Comparison of ENCODE assay signal across 20 cellular contexts in genomic region chr12:77102123-77102522, GRCh38. TPM values are rescaled to one million over a fixed set of nuclear protein-coding genes. Genes with fewer than 3 reads are reported as not detected.
DNase-seq lines count a peak whose midpoint lies in the region; ATAC-seq, FAIRE-seq and TF ChIP-seq lines count a peak whose summit lies in the region.
"Had no signal": no experiment of that assay in that cellular context is flagged by ENCODE, and none has a peak within 500 bp of the region (broad histone marks: within the 10 kb centered on the region; RNA-seq: fewer than 3 reads in every experiment).

No MANE protein-coding gene starts in this region.

- H3K9ac ChIP-seq in HepG2 (ENCODE audit: insufficient read depth, low read depth, low read length) (no peak overlapping the region), smooth muscle cell (ENCODE audit: low read depth) (no peak overlapping the region)

- no peaks in the 10 kb centered on the region for H3K36me3 Mint-ChIP-seq in activated CD8-positive, alpha-beta T cell treated with anti-CD3 and anti-CD28 coated beads, Interleukin-2, amount 10 ng/mL, durations not matched to agents 7 days and 5 days (ENCODE audit: low read depth)
- H3K36me3 Mint-ChIP-seq: IgD-negative memory B cell had no signal

- intact Hi-C loops in HepG2 (cut with micrococcal nuclease; ENCODE audit: unreplicated experiment) = no loop called here
- intact Hi-C loops in right lobe of liver (cut with DNase I) = no loop called here

- no peaks in the 10 kb centered on the region for H3K9me3 ChIP-seq in HepG2 (ENCODE audit: low read length)
- H3K9me3 ChIP-seq in right lobe of liver = no peaks in the 10 kb centered on the region
- H3K9me3 ChIP-seq in SJSA1 (replicated peaks) = no peaks in the 10 kb centered on the region
- H3K9me3 ChIP-seq in smooth muscle cell (replicated peaks; ENCODE audit: low read depth) = no peaks in the 10 kb centered on the region
- H3K9me3 ChIP-seq in small intestine (ENCODE audit: control insufficient read depth, low read depth) = no peaks in the 10 kb centered on the region
- H3K9me3 ChIP-seq: Caco-2 had no signal

- CTCF ChIA-PET in HepG2 (lab: Yijun Ruan, JAX; ENCODE audit: low intra/inter-chr PET ratio, low total read pairs) = no interaction called here
- CTCF ChIA-PET in activated CD8-positive, alpha-beta T cell treated with anti-CD3 and anti-CD28 coated beads, Interleukin-2, amount 10 ng/mL, durations not matched to agents 7 days and 5 days (lab: Charles Lee) = no interaction called here

- FAIRE-seq in HepG2 (lab: Jason Lieb, UNC) (no peak), small intestine (lab: Jason Lieb, UNC) (no peak)
- FAIRE-seq: GM12878, GM19239, H1 had no signal

- no peak overlapping the region for H2AFZ ChIP-seq in HepG2 (ENCODE audit: low read length)
- H2AFZ ChIP-seq in smooth muscle cell (ENCODE audit: low read depth) = no peak overlapping the region

- no peak overlapping the region for H3K27ac Mint-ChIP-seq in activated CD8-positive, alpha-beta T cell treated with anti-CD3 and anti-CD28 coated beads, Interleukin-2, amount 10 ng/mL, durations not matched to agents 7 days and 5 days
- H3K27ac Mint-ChIP-seq: CD4-positive, alpha-beta T cell; IgD-negative memory B cell had no signal

- TF ChIP-seq CTCF in HepG2 (CRISPR knock-in tag; IDR thresholded peaks at IDR 0.05) = no peak
- no peak for TF ChIP-seq CTCF in right lobe of liver (IDR thresholded peaks at IDR 0.05)
- no peak for TF ChIP-seq CTCF in smooth muscle cell (IDR thresholded peaks at IDR 0.05; ENCODE audit: borderline replicate concordance, insufficient read depth, poor library complexity, severe bottlenecking)

- H3K4me1 Mint-ChIP-seq in activated CD8-positive, alpha-beta T cell treated with anti-CD3 and anti-CD28 coated beads, Interleukin-2, amount 10 ng/mL, durations not matched to agents 7 days and 5 days (ENCODE audit: low read depth) = no peaks in the 10 kb centered on the region
- H3K4me1 Mint-ChIP-seq: IgD-negative memory B cell had no signal

- H3K27me3 Mint-ChIP-seq in activated CD8-positive, alpha-beta T cell treated with anti-CD3 and anti-CD28 coated beads, Interleukin-2, amount 10 ng/mL, durations not matched to agents 7 days and 5 days (ENCODE audit: low read depth) = peaks cover under 1% of the 10 kb centered on the region

- H3K4me3 ChIP-seq in HepG2 (replicated peaks in 1 of 3; ENCODE audit: insufficient read depth in 1 of 3, low read depth in 2 of 3, low read length in 3 of 3) (no peak overlapping the region), right lobe of liver (no peak overlapping the region), SJSA1 (no peak overlapping the region), smooth muscle cell (no peak overlapping the region), small intestine (ENCODE audit: low read depth in 1 of 2, low read length in 2 of 2) (no peak overlapping the region)
- H3K4me3 ChIP-seq: GM12878 had no signal

- TF ChIP-seq POLR2A in HepG2 (IDR thresholded peaks at IDR 0.05; ENCODE audit: insufficient read depth in 1 of 2, low read depth in 2 of 2, low read length in 2 of 2) (no peak), right lobe of liver (IDR thresholded peaks at IDR 0.05) (no peak)

- POLR2A ChIA-PET in HepG2 (lab: Yijun Ruan, JAX) = no interaction called here
- POLR2A ChIA-PET in activated CD8-positive, alpha-beta T cell treated with anti-CD3 and anti-CD28 coated beads, Interleukin-2, amount 10 ng/mL, durations not matched to agents 7 days and 5 days (lab: Charles Lee) = no interaction called here

- no peaks in the 10 kb centered on the region; a peak in 2 of 5 replicates for H3K27me3 ChIP-seq in HepG2 (ENCODE audit: control insufficient read depth in 1 of 2, insufficient read depth in 2 of 2, low read length in 2 of 2)
- no peaks in the 10 kb centered on the region for H3K27me3 ChIP-seq in right lobe of liver
- H3K27me3 ChIP-seq in SJSA1 (replicated peaks) = no peaks in the 10 kb centered on the region
- no peaks in the 10 kb centered on the region for H3K27me3 ChIP-seq in smooth muscle cell (ENCODE audit: low read depth)
- no peaks in the 10 kb centered on the region for H3K27me3 ChIP-seq in small intestine (ENCODE audit: control insufficient read depth in 2 of 2, insufficient read depth in 2 of 2, low read length in 2 of 2)

- 1% methylated on average over 2 of the region's 2 CpGs for WGBS in HepG2 (ENCODE audit: low lambda C conversion rate)
- 44% methylated on average over 2 of the region's 2 CpGs for WGBS in right lobe of liver (ENCODE audit: insufficient coverage, low coverage, low lambda C conversion rate, missing lambda C conversion rate)
- 87% methylated on average over 2 of the region's 2 CpGs for WGBS in smooth muscle cell (ENCODE audit: low lambda C conversion rate)
- WGBS in small intestine, 3 donors = 73 to 84% (median 78%) methylated on average over 2 of the region's 2 CpGs

- no peak for TF ChIP-seq RAD21 in HepG2 (CRISPR knock-in tag; IDR thresholded peaks at IDR 0.05)

- H3K4me2 ChIP-seq in HepG2 (ENCODE audit: low read depth, low read length) = no peak overlapping the region
- H3K4me2 ChIP-seq in smooth muscle cell = peak overlapping the region; percentile 59

- ATAC-seq in HepG2 (no peak), right lobe of liver (no peak)
- no peak for ATAC-seq in activated CD8-positive, alpha-beta T cell treated with anti-CD3 and anti-CD28 coated beads, Interleukin-2, amount 10 ng/mL, durations not matched to agents 7 days and 5 days
- ATAC-seq: GM12878 had no signal

- DNase-seq in HepG2 (ENCODE audit: low spot score) (no peak), right lobe of liver (no peak), SJSA1 (ENCODE audit: low read depth in 1 of 2, low spot score in 2 of 2) (no peak), fibroblast of peridontal ligament (ENCODE audit: extremely low read depth) (peak; percentile 30), smooth muscle cell (lab: John Stamatoyannopoulos, UW; ENCODE audit: unreplicated experiment) (no peak), LoVo (ENCODE audit: low spot score) (no peak), small intestine (no peak)
- DNase-seq in activated CD8-positive, alpha-beta T cell treated with anti-CD3 and anti-CD28 coated beads, Interleukin-2, amount 10 ng/mL, durations not matched to agents 7 days and 5 days = no peak
- DNase-seq: Caco-2; CD4-positive, alpha-beta T cell; DMS153; Kasumi-1; NCI-H1092 treated with DMSO at 0.1 percent for 48 hours; NCI-H2081; SHP77 had no signal

- in situ Hi-C loops in HepG2 (cut with HindIII; ENCODE audit: extremely low pct_ligation_motif_present, low pct_unique_long_range_greater_than_20kb) = no loop called here

- H3K36me3 ChIP-seq in HepG2 (replicated peaks in 1 of 2; ENCODE audit: control insufficient read depth in 1 of 2, insufficient read depth in 2 of 2, low read length in 2 of 2) (no peaks in the 10 kb centered on the region), right lobe of liver (no peaks in the 10 kb centered on the region), SJSA1 (no peaks in the 10 kb centered on the region), smooth muscle cell (ENCODE audit: low read depth) (no peaks in the 10 kb centered on the region), small intestine (ENCODE audit: control insufficient read depth in 2 of 2, insufficient read depth in 2 of 2, low read length in 2 of 2) (no peaks in the 10 kb centered on the region)

- BruUV-seq in HepG2 (replicated peaks; lab: Mats Ljungman, UMichigan) = no TSS peak

- no peaks in the 10 kb centered on the region for H3K79me2 ChIP-seq in HepG2 (ENCODE audit: insufficient read depth, low read length)
- no peaks in the 10 kb centered on the region for H3K79me2 ChIP-seq in smooth muscle cell (ENCODE audit: low read depth)

- H3K4me1 ChIP-seq in HepG2 (ENCODE audit: insufficient read depth, low read length) = no peaks in the 10 kb centered on the region
- no peaks in the 10 kb centered on the region for H3K4me1 ChIP-seq in right lobe of liver
- H3K4me1 ChIP-seq in SJSA1 (replicated peaks) = peaks cover 43% of the 10 kb centered on the region
- peaks cover 7% of the 10 kb centered on the region for H3K4me1 ChIP-seq in smooth muscle cell (ENCODE audit: low read depth)
- H3K4me1 ChIP-seq in small intestine (ENCODE audit: control insufficient read depth in 2 of 2, insufficient read depth in 1 of 2, low read depth in 1 of 2, low read length in 1 of 2) = no peaks in the 10 kb centered on the region
- H3K4me1 ChIP-seq: Caco-2 had no signal

- no peaks in the 10 kb centered on the region for H3F3A ChIP-seq in smooth muscle cell (ENCODE audit: low read depth)

- H4K20me1 ChIP-seq in HepG2 (ENCODE audit: insufficient read depth, low read length) (no peaks in the 10 kb centered on the region), smooth muscle cell (ENCODE audit: low read depth) (no peaks in the 10 kb centered on the region)

- H3K4me3 Mint-ChIP-seq in activated CD8-positive, alpha-beta T cell treated with anti-CD3 and anti-CD28 coated beads, Interleukin-2, amount 10 ng/mL, durations not matched to agents 7 days and 5 days = no peak overlapping the region
- H3K4me3 Mint-ChIP-seq: CD4-positive, alpha-beta T cell; IgD-negative memory B cell had no signal

- no peaks in the 10 kb centered on the region for H3K9me3 Mint-ChIP-seq in activated CD8-positive, alpha-beta T cell treated with anti-CD3 and anti-CD28 coated beads, Interleukin-2, amount 10 ng/mL, durations not matched to agents 7 days and 5 days (ENCODE audit: insufficient read depth)
- H3K9me3 Mint-ChIP-seq: CD4-positive, alpha-beta T cell; IgD-negative memory B cell had no signal

- TF ChIP-seq EP300 in HepG2 (IDR thresholded peaks at IDR 0.05; ENCODE audit: low read depth in 2 of 2, low read length in 2 of 2) = no peak
- no peak for TF ChIP-seq EP300 in HepG2 (CRISPR knock-in tag; IDR thresholded peaks at IDR 0.05; ENCODE audit: borderline replicate concordance)

- H3K27ac ChIP-seq in HepG2 (ENCODE audit: extremely low read length, insufficient read depth, low read length) (no peak overlapping the region), right lobe of liver (no peak overlapping the region), SJSA1 (peak overlapping the region; percentile 28), smooth muscle cell (ENCODE audit: low read depth) (no peak overlapping the region), small intestine (ENCODE audit: low read depth in 1 of 2, low read length in 1 of 2) (no peak overlapping the region)
- H3K27ac ChIP-seq: HL-60 had no signal

RNA-seq across cellular contexts. Expression of gene E2F7, which starts 36.8 kb away (rescaled TPM):
- total RNA-seq in HepG2 (2016; rRNA removed; fragmentation: Illumina TruSeq; extraction: Trizol) (7.3 and 9.1 TPM in 2 replicates), right lobe of liver (under 1 TPM in 4 of 6 experiments, not detected in 2; 0.23 to 0.55 (median 0.37) TPM), smooth muscle cell (13.6 and 16.0 TPM in 2 replicates)
- 0.88 and 1.0 TPM in 2 replicates for total RNA-seq in HepG2 (2016; cell fraction: cytosol; rRNA removed; fragmentation: Illumina TruSeq; extraction: Trizol; ENCODE audit: low read depth)
- 7.3 and 8.5 TPM in 2 replicates for total RNA-seq in HepG2 (2016; cell fraction: insoluble cytoplasmic fraction; rRNA removed; fragmentation: Illumina TruSeq; extraction: Trizol)
- total RNA-seq in HepG2 (2016; cell fraction: membrane; rRNA removed; fragmentation: Illumina TruSeq; extraction: Trizol) = 2.5 and 3.6 TPM in 2 replicates
- 9.1 and 13.5 TPM in 2 replicates for total RNA-seq in HepG2 (2016; cell fraction: nucleus; rRNA removed; fragmentation: Illumina TruSeq; extraction: Trizol)
- polyA plus RNA-seq in HepG2 (2011; rRNA removed) (1.1 and 1.7 TPM in 2 replicates), smooth muscle cell (5.1 and 8.3 TPM in 2 replicates), small intestine (1 to 10 TPM in 1 of 3 donors, under 1 TPM in 1, not detected in 1; 0.67 to 1.4 TPM)
- 0.82 and 0.83 TPM in 2 replicates for polyA plus RNA-seq in HepG2 (2011; cell fraction: cytosol; rRNA removed)
- polyA plus RNA-seq in HepG2 (2011; cell fraction: nucleus; rRNA removed) = 2.6 and 3.6 TPM in 2 replicates
- 0.63 and 1.6 TPM in 2 replicates for polyA plus RNA-seq in HepG2 (2012)
- polyA plus RNA-seq in HepG2 (2016; cell fraction: cytosol; fragmentation: Illumina TruSeq; extraction: Trizol; ENCODE audit: low read depth) = 0.17 and 0.53 TPM in 2 replicates
- 6.4 and 6.9 TPM in 2 replicates for polyA plus RNA-seq in HepG2 (2016; cell fraction: insoluble cytoplasmic fraction; fragmentation: Illumina TruSeq; extraction: Trizol; ENCODE audit: low read depth)
- polyA plus RNA-seq in HepG2 (2016; cell fraction: membrane; fragmentation: Illumina TruSeq; extraction: Trizol; ENCODE audit: low read depth) = 0.88 and 0.95 TPM in 2 replicates
- 7.4 and 7.5 TPM in 2 replicates for polyA plus RNA-seq in HepG2 (2016; cell fraction: nucleus; fragmentation: Illumina TruSeq; extraction: Trizol; ENCODE audit: insufficient read depth, low read depth)
- 2.2 and 11.3 TPM in 2 replicates for polyA minus RNA-seq in HepG2 (2011; rRNA and poly(A)+ RNA removed; ENCODE audit: low replicate concordance)
- polyA minus RNA-seq in HepG2 (2011; cell fraction: cytosol; rRNA and poly(A)+ RNA removed) = 1.3 and 2.4 TPM in 2 replicates
- 8.6 and 10.4 TPM in 2 replicates for polyA minus RNA-seq in HepG2 (2011; cell fraction: nucleus; rRNA and poly(A)+ RNA removed)
- total RNA-seq in SJSA1 (2014; rRNA removed; shearing (Covaris generic)) = 11.6 and 22.1 TPM in 2 replicates
- 10 to 100 TPM; 23.8 to 25.3 TPM for total RNA-seq in activated CD8-positive, alpha-beta T cell treated with anti-CD3 and anti-CD28 coated beads, Interleukin-2, amount 10 ng/mL, durations not matched to agents 7 days and 5 days
- polyA plus RNA-seq: IgD-negative memory B cell had no signal
